In the genomic region with DNA sequence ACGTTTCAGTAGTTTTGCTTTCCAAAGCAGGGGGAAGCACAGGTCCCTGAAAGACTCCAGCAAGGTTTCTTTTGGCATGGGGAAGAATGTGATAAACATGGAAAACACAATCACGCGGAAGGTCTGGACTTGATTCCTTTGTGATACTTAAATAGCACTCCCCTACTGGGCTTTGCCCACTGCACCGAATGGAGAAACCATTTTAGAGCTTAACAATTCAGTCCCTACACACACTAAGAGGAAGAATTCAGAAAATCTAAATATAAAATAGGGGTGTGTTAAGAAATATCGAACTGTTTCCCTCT, we compare ENCODE assay signal across 15 cellular contexts.
DNase-seq lines count a peak whose midpoint lies in the region; ATAC-seq and TF ChIP-seq lines count a peak whose summit lies in the region.
"Had no signal": no experiment of that assay in that cellular context is flagged by ENCODE, and none has a peak within 500 bp of the region (broad histone marks: within the 10 kb centered on the region; RNA-seq: fewer than 3 reads in every experiment).

No MANE protein-coding gene starts in this region.

- TF ChIP-seq CTCF in heart left ventricle (IDR thresholded peaks at IDR 0.05) (no peak), mammary epithelial cell (conservative IDR thresholded peaks at IDR 0.05 in 1 of 2, IDR thresholded peaks at IDR 0.05 in 1 of 2; ENCODE audit: extremely low read depth in 1 of 2, insufficient read depth in 1 of 2, low read depth in 1 of 2, low read length in 2 of 2) (no peak), omental fat pad (IDR thresholded peaks at IDR 0.05) (no peak), GM20000 (IDR thresholded peaks at IDR 0.05; ENCODE audit: extremely low read depth, missing control alignments) (no peak)

- CTCF ChIA-PET in mammary epithelial cell (lab: Charles Lee; ENCODE audit: low non-redundant PET) = no interaction called here

- intact Hi-C loops in heart left ventricle (cut with DNase I) (loop anchor here in 4 of 10 donors (5.0 to 10.0 kb wide), 2 partner anchors 136 to 143 kb away; no protein-coding TSS in a partner anchor), cardiac septum (cut with DNase I) (loop anchor here (5.0 kb wide), 2 partner anchors 33 to 143 kb away; no protein-coding TSS in a partner anchor), mammary epithelial cell (cut with micrococcal nuclease) (no loop called here)

- peaks cover 72% of the 10 kb centered on the region for H3K79me2 ChIP-seq in mammary epithelial cell (ENCODE audit: insufficient read depth, low read length)
- H3K79me2 ChIP-seq: parathyroid adenoma had no signal

- no peak overlapping the region for H2BK120ac ChIP-seq in mesenchymal stem cell (ENCODE audit: low read depth, low read length)

- H3K9me3 ChIP-seq in heart left ventricle = no peaks in the 10 kb centered on the region
- H3K9me3 ChIP-seq in mammary epithelial cell (replicated peaks; ENCODE audit: insufficient read depth, low read length) = no peaks in the 10 kb centered on the region
- H3K9me3 ChIP-seq in mesenchymal stem cell (ENCODE audit: control insufficient read depth, low read length) = no peaks in the 10 kb centered on the region

- H3K36me3 ChIP-seq in heart left ventricle (no peaks in the 10 kb centered on the region), mammary epithelial cell (ENCODE audit: insufficient read depth, low read length) (no peaks in the 10 kb centered on the region), mesenchymal stem cell (ENCODE audit: control insufficient read depth in 1 of 2, insufficient read depth in 2 of 2, low read depth in 1 of 2, low read length in 2 of 2) (no peaks in the 10 kb centered on the region)

- in situ Hi-C loops in mammary epithelial cell (cut with MboI; ENCODE audit: low sequenced_read_pairs in 2 of 2) = no loop called here

- H4K91ac ChIP-seq in mesenchymal stem cell (ENCODE audit: low read length) = no peak overlapping the region

- 37 to 55% (median 47%) methylated on average over 5 of the region's 5 CpGs for WGBS in heart left ventricle, 4 donors
- WGBS in mammary epithelial cell (ENCODE audit: low coverage, missing lambda C conversion rate) = 86% methylated on average over 5 of the region's 5 CpGs
- WGBS in mesenchymal stem cell = 77% methylated on average over 3 of the region's 5 CpGs

- H3K23ac ChIP-seq in mesenchymal stem cell (ENCODE audit: low read length in 2 of 2) = no peak overlapping the region

- H3K4ac ChIP-seq in mesenchymal stem cell (ENCODE audit: low read depth in 1 of 2, low read length in 2 of 2) = no peak overlapping the region

- TSS peak; percentile 2 for BruUV-seq in mammary epithelial cell (replicated peaks; lab: Mats Ljungman, UMichigan)

- no peak overlapping the region for H2BK12ac ChIP-seq in mesenchymal stem cell (ENCODE audit: low read length in 2 of 2)

- H2BK15ac ChIP-seq in mesenchymal stem cell (ENCODE audit: low read depth, poor library complexity, severe bottlenecking) = no peak overlapping the region

- H3K4me3 ChIP-seq in heart left ventricle (peak overlapping the region in 10 of 12 donors; percentile 0 to 61 (median 54)), mammary epithelial cell (replicated peaks in 1 of 3; ENCODE audit: insufficient read depth in 1 of 3, low read depth in 2 of 3, low read length in 3 of 3) (no peak overlapping the region), mesenchymal stem cell (ENCODE audit: insufficient read depth in 1 of 2, low read depth in 1 of 2, low read length in 2 of 2) (peak overlapping the region in 1 of 2 experiments; percentile 83)
- H3K4me3 ChIP-seq: SK-N-MC had no signal

- H3K27ac ChIP-seq in heart left ventricle (peak overlapping the region in 9 of 12 donors; percentile 24 to 81 (median 47)), mammary epithelial cell (ENCODE audit: insufficient read depth, low read depth, low read length) (no peak overlapping the region), mesenchymal stem cell (ENCODE audit: low read length, poor library complexity, severe bottlenecking) (no peak overlapping the region)
- H3K27ac ChIP-seq: parathyroid adenoma, SK-N-MC had no signal

- dilution Hi-C loops in mammary epithelial cell (cut with HindIII; ENCODE audit: low sequenced_read_pairs) = no loop called here

- no peaks in the 10 kb centered on the region for H4K20me1 ChIP-seq in mammary epithelial cell (ENCODE audit: insufficient read depth, low read length)

- H2AFZ ChIP-seq in mammary epithelial cell (ENCODE audit: low read depth, low read length) = no peak overlapping the region
- no peak overlapping the region for H2AFZ ChIP-seq in mesenchymal stem cell (ENCODE audit: low read depth, low read length)
- H2AFZ ChIP-seq: parathyroid adenoma had no signal

- no peak overlapping the region for H2AK5ac ChIP-seq in mesenchymal stem cell (ENCODE audit: low read length, severe bottlenecking)

- H4K8ac ChIP-seq in mesenchymal stem cell (ENCODE audit: low read length) = no peak overlapping the region

- peaks cover 9% of the 10 kb centered on the region for H3K79me1 ChIP-seq in mesenchymal stem cell (replicated peaks; ENCODE audit: low read length, poor library complexity, severe bottlenecking)

- H3K4me2 ChIP-seq in mammary epithelial cell (ENCODE audit: insufficient read depth, low read depth, low read length) = no peak overlapping the region
- H3K4me2 ChIP-seq in mesenchymal stem cell (ENCODE audit: low read length, poor library complexity, severe bottlenecking) = no peak overlapping the region

- ATAC-seq in heart left ventricle (peak in 1 of 4 donors; percentile 44), omental fat pad (ENCODE audit: low FRiP score) (no peak)

- H3K4me1 ChIP-seq in heart left ventricle (peaks cover 0 to 23% (median 4%) of the 10 kb centered on the region in 12 donors), mammary epithelial cell (ENCODE audit: insufficient read depth, low read length) (peaks cover 12% of the 10 kb centered on the region), mesenchymal stem cell (ENCODE audit: control insufficient read depth, insufficient read depth, low read depth, low read length) (peaks cover 1% of the 10 kb centered on the region)
- H3K4me1 ChIP-seq: parathyroid adenoma had no signal

- TF ChIP-seq POLR2A in heart left ventricle (IDR thresholded peaks at IDR 0.05) = no peak

- no peak overlapping the region for H2BK5ac ChIP-seq in mesenchymal stem cell (ENCODE audit: low read depth, low read length, poor library complexity, severe bottlenecking)

- H3K14ac ChIP-seq in mesenchymal stem cell (ENCODE audit: low read length in 2 of 2) = no peak overlapping the region

- no peak overlapping the region for H3K18ac ChIP-seq in mesenchymal stem cell (ENCODE audit: low read depth in 1 of 2, low read length in 2 of 2)

- no peak overlapping the region for H3K9ac ChIP-seq in mammary epithelial cell (ENCODE audit: insufficient read depth, low read length)
- peak overlapping the region; percentile 86 for H3K9ac ChIP-seq in mesenchymal stem cell (ENCODE audit: low read length)
- H3K9ac ChIP-seq: parathyroid adenoma had no signal

- DNase-seq in heart left ventricle (no peak), cardiac septum (ENCODE audit: low spot score) (no peak), mammary epithelial cell (no peak), mesenchymal stem cell (no peak), NCI-H128 (lab: John Stamatoyannopoulos, UW; ENCODE audit: unreplicated experiment) (no peak), omental fat pad (ENCODE audit: low spot score) (no peak), SKM-1 treated with dmso at 0.1 percent for 144 hours (lab: John Stamatoyannopoulos, UW; ENCODE audit: unreplicated experiment) (no peak), GM20000 (ENCODE audit: low spot score) (no peak)
- DNase-seq: activated naive CD4-positive, alpha-beta T cell treated with Interleukin-2 at 50 U/mL for 16 hours; AML-193; central memory CD4-positive, alpha-beta T cell; DMS79 treated with DMSO at 0.1 percent for 48 hours; NCI-H1105 had no signal

- peaks cover 0 to 3% (median 0%) of the 10 kb centered on the region in 9 donors for H3K27me3 ChIP-seq in heart left ventricle
- H3K27me3 ChIP-seq in mammary epithelial cell (ENCODE audit: insufficient read depth, low read length) = no peaks in the 10 kb centered on the region
- no peaks in the 10 kb centered on the region for H3K27me3 ChIP-seq in mesenchymal stem cell (ENCODE audit: control insufficient read depth in 1 of 2, insufficient read depth in 1 of 2, low read length in 2 of 2)

Comparison
In these comparisons a context has a peak if more than half of its experiments do, and no peak if none do; other contexts are left out.
1. H3K27ac ChIP-seq: peak in heart left ventricle (9 of 12); none in mammary epithelial cell (single experiment) and mesenchymal stem cell (single experiment).
2. H3K4me3 ChIP-seq: peak in heart left ventricle (10 of 12); none in mammary epithelial cell (0 of 3).